In genomic region chr6:30590509-30590908, GRCh38 we compare ENCODE assay signal across 13 cellular contexts. TPM values are rescaled to one million over a fixed set of nuclear protein-coding genes. Genes with fewer than 3 reads are reported as not detected.
DNase-seq lines count a peak whose midpoint lies in the region; ATAC-seq, FAIRE-seq and TF ChIP-seq lines count a peak whose summit lies in the region.
"Had no signal": no experiment of that assay in that cellular context is flagged by ENCODE, and none has a peak within 500 bp of the region (broad histone marks: within the 10 kb centered on the region; RNA-seq: fewer than 3 reads in every experiment).

No MANE protein-coding gene starts in this region.

- no peak for TF ChIP-seq POLR2A in uterus (IDR thresholded peaks at IDR 0.05)

- TF ChIP-seq CTCF in right atrium auricular region (IDR thresholded peaks at IDR 0.05): no peak
- TF ChIP-seq CTCF in astrocyte (IDR thresholded peaks at IDR 0.05; ENCODE audit: insufficient read depth, low read depth, low read length): no peak
- no peak for TF ChIP-seq CTCF in upper lobe of right lung (IDR thresholded peaks at IDR 0.05)
- no peak for TF ChIP-seq CTCF in uterus (IDR thresholded peaks at IDR 0.05)

- no peak overlapping the region for H2AFZ ChIP-seq in astrocyte (ENCODE audit: low read depth, low read length)
- H2AFZ ChIP-seq: parathyroid adenoma had no signal

- H3K4me1 ChIP-seq in right atrium auricular region (no peaks in the 10 kb centered on the region), astrocyte (ENCODE audit: insufficient read depth, low read length) (peaks cover 9% of the 10 kb centered on the region), upper lobe of right lung (peaks cover 20% of the 10 kb centered on the region), uterus (no peaks in the 10 kb centered on the region)
- H3K4me1 ChIP-seq: parathyroid adenoma had no signal

- H3K9me3 Mint-ChIP-seq in astrocyte (ENCODE audit: unreplicated experiment) (peaks cover 2% of the 10 kb centered on the region), naive B cell (no peaks in the 10 kb centered on the region)
- H3K9me3 Mint-ChIP-seq: activated CD4-positive, alpha-beta memory T cell treated with anti-CD3 and anti-CD28 coated beads, Interleukin-2, amount 10 ng/mL, durations not matched to agents 7 days and 5 days had no signal

- FAIRE-seq in astrocyte (lab: Jason Lieb, UNC): no peak

- ATAC-seq in Right ventricle myocardium inferior (peak; percentile 13), naive B cell (ENCODE audit: low read depth in 2 of 2) (no peak), upper lobe of right lung (peak; percentile 17), GM21447 (IDR thresholded peaks at IDR 0.05; ENCODE audit: unreplicated experiment) (no peak)

- H3K36me3 ChIP-seq in right atrium auricular region: peaks cover 66% of the 10 kb centered on the region
- peaks cover 62% of the 10 kb centered on the region for H3K36me3 ChIP-seq in astrocyte (ENCODE audit: insufficient read depth, low read length)
- H3K36me3 ChIP-seq in upper lobe of right lung: peaks cover 86% of the 10 kb centered on the region
- no peaks in the 10 kb centered on the region for H3K36me3 ChIP-seq in uterus

- H3K9me3 ChIP-seq in right atrium auricular region (no peaks in the 10 kb centered on the region), astrocyte (ENCODE audit: insufficient read depth, low read depth, low read length) (no peaks in the 10 kb centered on the region), upper lobe of right lung (no peaks in the 10 kb centered on the region), uterus (no peaks in the 10 kb centered on the region)
- H3K9me3 ChIP-seq: MG63, thoracic aorta had no signal

- no peaks in the 10 kb centered on the region for H3K27me3 Mint-ChIP-seq in astrocyte (ENCODE audit: low read depth, unreplicated experiment)
- no peaks in the 10 kb centered on the region for H3K27me3 Mint-ChIP-seq in naive B cell
- H3K27me3 Mint-ChIP-seq: activated CD4-positive, alpha-beta memory T cell treated with anti-CD3 and anti-CD28 coated beads, Interleukin-2, amount 10 ng/mL, durations not matched to agents 7 days and 5 days had no signal

- H3K79me2 ChIP-seq in astrocyte (ENCODE audit: insufficient read depth, low read length): peaks cover 25% of the 10 kb centered on the region
- H3K79me2 ChIP-seq: parathyroid adenoma had no signal

- peak overlapping the region in 1 of 2 donors; percentile 16 for H3K27ac ChIP-seq in right atrium auricular region
- peak overlapping the region; percentile 17 for H3K27ac ChIP-seq in astrocyte (ENCODE audit: low read depth, low read length)
- H3K27ac ChIP-seq in upper lobe of right lung: peak overlapping the region; percentile 36
- H3K27ac ChIP-seq in uterus: peak overlapping the region in 1 of 2 donors; percentile 42
- H3K27ac ChIP-seq: parathyroid adenoma, thoracic aorta had no signal

- DNase-seq in Right ventricle myocardium inferior (ENCODE audit: missing footprints) (no peak), right atrium auricular region (ENCODE audit: low spot score) (no peak), astrocyte (ENCODE audit: low read depth) (no peak), naive B cell (no peak), upper lobe of right lung (no peak), pons (ENCODE audit: low spot score) (no peak), uterus (no peak)
- DNase-seq: activated CD4-positive, alpha-beta memory T cell treated with anti-CD3 and anti-CD28 coated beads, Interleukin-2, amount 10 ng/mL, durations not matched to agents 7 days and 5 days; amniotic stem cell; MG63 had no signal

- H3K36me3 Mint-ChIP-seq in astrocyte (ENCODE audit: low read depth, unreplicated experiment) (peaks cover 24% of the 10 kb centered on the region), naive B cell (peaks cover 25 to 27% of the 10 kb centered on the region in 2 donors)

- H3K27me3 ChIP-seq in right atrium auricular region: no peaks in the 10 kb centered on the region
- H3K27me3 ChIP-seq in astrocyte (ENCODE audit: insufficient read depth, low read length): no peaks in the 10 kb centered on the region
- no peaks in the 10 kb centered on the region for H3K27me3 ChIP-seq in upper lobe of right lung
- no peaks in the 10 kb centered on the region for H3K27me3 ChIP-seq in uterus
- H3K27me3 ChIP-seq: MG63 had no signal

- H4K20me1 ChIP-seq in astrocyte (ENCODE audit: insufficient read depth, low read length): peaks cover 32% of the 10 kb centered on the region

- H3K9ac ChIP-seq in astrocyte (ENCODE audit: low read length): peak overlapping the region; percentile 13
- H3K9ac ChIP-seq: parathyroid adenoma had no signal

- H3K4me3 Mint-ChIP-seq in astrocyte (ENCODE audit: unreplicated experiment) (peak overlapping the region; percentile 62), naive B cell (no peak overlapping the region)
- H3K4me3 Mint-ChIP-seq: activated CD4-positive, alpha-beta memory T cell treated with anti-CD3 and anti-CD28 coated beads, Interleukin-2, amount 10 ng/mL, durations not matched to agents 7 days and 5 days had no signal

- H3K4me2 ChIP-seq in astrocyte (ENCODE audit: low read length): no peak overlapping the region

- intact Hi-C loops in Right ventricle myocardium inferior (cut with DNase I) (no loop called here), upper lobe of right lung (cut with DNase I) (no loop called here), uterus (cut with DNase I; ENCODE audit: low total_unique reads) (no loop called here)

- no peak overlapping the region for H3K4me3 ChIP-seq in right atrium auricular region
- no peak overlapping the region for H3K4me3 ChIP-seq in astrocyte (ENCODE audit: insufficient read depth, low read depth, low read length)
- H3K4me3 ChIP-seq in upper lobe of right lung: no peak overlapping the region
- no peak overlapping the region for H3K4me3 ChIP-seq in uterus
- H3K4me3 ChIP-seq: MG63, thoracic aorta had no signal

- H3K27ac Mint-ChIP-seq in astrocyte (ENCODE audit: unreplicated experiment): peak overlapping the region; percentile 89
- peak overlapping the region in 4 of 6 donors; percentile 4 to 78 (median 24) for H3K27ac Mint-ChIP-seq in naive B cell
- H3K27ac Mint-ChIP-seq: activated CD4-positive, alpha-beta memory T cell treated with anti-CD3 and anti-CD28 coated beads, Interleukin-2, amount 10 ng/mL, durations not matched to agents 7 days and 5 days had no signal

- H3K4me1 Mint-ChIP-seq in astrocyte (ENCODE audit: low read depth, unreplicated experiment) (peaks cover 22% of the 10 kb centered on the region), naive B cell (peaks cover 0 to 10% (median 7%) of the 10 kb centered on the region in 3 donors)

RNA-seq across cellular contexts. Expression of gene ABCF1, which starts 19.3 kb away (rescaled TPM):
- total RNA-seq in Right ventricle myocardium inferior (39.5 TPM), right atrium auricular region (10 to 100 TPM; 33.9 to 41.3 TPM), astrocyte (58.1 and 60.3 TPM in 2 replicates), upper lobe of right lung (42.5 TPM), uterus (10 to 100 TPM; 17.4 to 48.6 (median 28.9) TPM)
- 10 to 100 TPM; 11.5 to 31.0 (median 19.3) TPM for polyA plus RNA-seq in naive B cell (ENCODE audit: low read depth in 6 of 6)

RNA-seq across cellular contexts. Expression of gene PPP1R10, which starts 26.5 kb away (rescaled TPM):
- total RNA-seq in Right ventricle myocardium inferior (33.5 TPM), right atrium auricular region (10 to 100 TPM; 18.4 to 20.6 TPM), astrocyte (64.6 and 69.1 TPM in 2 replicates), upper lobe of right lung (68.3 TPM), uterus (10 to 100 TPM; 24.1 to 86.0 (median 40.2) TPM)
- 10 to 100 TPM in 5 of 6 donors, 1 to 10 TPM in 1; 7.8 to 27.9 (median 25.9) TPM for polyA plus RNA-seq in naive B cell (ENCODE audit: low read depth in 6 of 6)

RNA-seq across cellular contexts. Expression of gene MRPS18B, which starts 27.1 kb away (rescaled TPM):
- total RNA-seq in Right ventricle myocardium inferior (129 TPM), right atrium auricular region (10 to 100 TPM; 65.6 to 87.7 TPM), astrocyte (28.0 and 29.3 TPM in 2 replicates), upper lobe of right lung (48.9 TPM), uterus (10 to 100 TPM; 15.1 to 45.5 (median 36.7) TPM)
- polyA plus RNA-seq in naive B cell (ENCODE audit: low read depth in 6 of 6): 100 to 1,000 TPM; 101 to 221 (median 142) TPM

RNA-seq across cellular contexts. Expression of gene PRR3, which starts 33.4 kb away (rescaled TPM):
- total RNA-seq in Right ventricle myocardium inferior (2.8 TPM), right atrium auricular region (1 to 10 TPM; 2.3 to 3.7 TPM), astrocyte (11.0 and 13.0 TPM in 2 replicates), upper lobe of right lung (6.9 TPM), uterus (10 to 100 TPM in 2 of 4 donors, 1 to 10 TPM in 2; 4.4 to 23.0 (median 16.2) TPM)
- polyA plus RNA-seq in naive B cell (ENCODE audit: low read depth in 6 of 6): 10 to 100 TPM in 4 of 6 donors, 1 to 10 TPM in 2; 8.1 to 14.2 (median 11.2) TPM

RNA-seq across cellular contexts. Expression of gene GNL1, which starts 34.2 kb away (rescaled TPM):
- 18.3 TPM for total RNA-seq in Right ventricle myocardium inferior
- 10 to 100 TPM in 1 of 2 donors, 1 to 10 TPM in 1; 7.9 to 16.4 TPM for total RNA-seq in right atrium auricular region
- 49.0 and 49.3 TPM in 2 replicates for total RNA-seq in astrocyte
- polyA plus RNA-seq in naive B cell (ENCODE audit: low read depth in 6 of 6): 10 to 100 TPM; 23.8 to 47.4 (median 36.8) TPM
- 54.8 TPM for total RNA-seq in upper lobe of right lung
- 100 to 1,000 TPM in 2 of 4 donors, 10 to 100 TPM in 1, 1 to 10 TPM in 1; 7.2 to 150 (median 79.5) TPM for total RNA-seq in uterus

Comparison
In these comparisons a context has a peak if more than half of its experiments do, and no peak if none do; other contexts are left out.
1. ATAC-seq: peak in Right ventricle myocardium inferior (single experiment) and upper lobe of right lung (single experiment); none in naive B cell (0 of 2) and GM21447 (single experiment).